8 cellular contexts compared by ENCODE assay signal in genomic region chr3:10026084-10026890, GRCh38. TPM values are rescaled to one million over a fixed set of nuclear protein-coding genes. Genes with fewer than 3 reads are reported as not detected.
DNase-seq lines count a peak whose midpoint lies in the region; ATAC-seq and TF ChIP-seq lines count a peak whose summit lies in the region.

FANCD2 (plus strand) TSS chr3:10026437; CDS start chr3:10028658, 2,221 bp downstream.

- peak; percentile 83 for DNase-seq in DMS53 (lab: John Stamatoyannopoulos, UW)
- peak; percentile 93 for DNase-seq in HuH-7 (ENCODE audit: low spot score)
- peak; percentile 91 for DNase-seq in activated T-cell treated with anti-CD3 and anti-CD28 coated beads, Interleukin-2, amount 50 U/mL, for 4 hours
- DNase-seq in stimulated activated CD8-positive, alpha-beta memory T cell treated with anti-CD3 and anti-CD28 coated beads, Interleukin-7, amount 100 ng/mL, for 24 hours (ENCODE audit: low read depth), result peak; percentile 92

- peak within 1 kb of the TSS; percentile 76 for H3K27ac ChIP-seq in muscle layer of duodenum (ENCODE audit: low read length)

- peaks cover 22% of the 10 kb centered on the region for H3K4me1 Mint-ChIP-seq in activated T-cell treated with anti-CD3 and anti-CD28 coated beads, Interleukin-2, amount 50 U/mL, for 4 hours (ENCODE audit: low read depth)

- ATAC-seq in GM21526 (IDR thresholded peaks at IDR 0.05; ENCODE audit: low FRiP score, unreplicated experiment) (peak; percentile 71), esophagus mucosa (peak; percentile 94)
- ATAC-seq in activated T-cell treated with anti-CD3 and anti-CD28 coated beads, Interleukin-2, amount 50 U/mL, for 4 hours, result peak; percentile 94 to 95

- peaks cover 13% of the 10 kb centered on the region for H3K36me3 Mint-ChIP-seq in activated T-cell treated with anti-CD3 and anti-CD28 coated beads, Interleukin-2, amount 50 U/mL, for 4 hours (ENCODE audit: insufficient read depth)

- no peaks in the 10 kb centered on the region for H3K27me3 Mint-ChIP-seq in activated T-cell treated with anti-CD3 and anti-CD28 coated beads, Interleukin-2, amount 50 U/mL, for 4 hours (ENCODE audit: low read depth)

- no peaks in the 10 kb centered on the region for H3K9me3 ChIP-seq in muscle layer of duodenum (ENCODE audit: control insufficient read depth in 1 of 2, low read length in 2 of 2)

- peaks cover 20 to 21% of the 10 kb centered on the region in 2 donors for H3K36me3 ChIP-seq in muscle layer of duodenum (ENCODE audit: control insufficient read depth in 1 of 2, insufficient read depth in 2 of 2, low read length in 2 of 2)

- no peaks in the 10 kb centered on the region for H3K9me3 Mint-ChIP-seq in activated T-cell treated with anti-CD3 and anti-CD28 coated beads, Interleukin-2, amount 50 U/mL, for 4 hours

- peaks cover 0 to 27% of the 10 kb centered on the region in 2 donors for H3K4me1 ChIP-seq in muscle layer of duodenum (ENCODE audit: control insufficient read depth in 1 of 2, insufficient read depth in 2 of 2, low read length in 2 of 2)

- H3K4me3 ChIP-seq in muscle layer of duodenum (ENCODE audit: low read depth in 1 of 2, low read length in 2 of 2), result peak within 1 kb of the TSS; percentile 88 to 98

- H3K4me3 Mint-ChIP-seq in activated T-cell treated with anti-CD3 and anti-CD28 coated beads, Interleukin-2, amount 50 U/mL, for 4 hours, result peak within 1 kb of the TSS; percentile 97

- no peaks in the 10 kb centered on the region for H3K27me3 ChIP-seq in muscle layer of duodenum (ENCODE audit: low read depth, low read length)

TF ChIP-seq in PFSK-1, 5 proteins besides CTCF, POLR2A, EP300 and RAD21:
- TF ChIP-seq SIN3A (IDR thresholded peaks at IDR 0.05; ENCODE audit: borderline replicate concordance, insufficient read depth, low read length) (peak; percentile 99), REST (IDR thresholded peaks at IDR 0.05; ENCODE audit: insufficient read depth in 1 of 2, low read depth in 2 of 2, low read length in 2 of 2) (0 out of 4 replicates have a peak, but pooled peaks of 1 of the 2 experiments have one; percentile 9), TAF1 (IDR thresholded peaks at IDR 0.05; ENCODE audit: borderline replicate concordance, insufficient read depth, low read length) (peak; percentile 61; the same call in 1 of the 2 replicates), FOXP2 (optimal IDR thresholded peaks at IDR 0.05; ENCODE audit: borderline replicate concordance, extremely low read depth, extremely low read length, insufficient read depth) (peak; percentile 60), POLR2AphosphoS5 (IDR thresholded peaks at IDR 0.05; ENCODE audit: low read depth, low read length) (peak; percentile 81)

RNA-seq across cellular contexts. Expression of gene FANCD2, which starts in this region (rescaled TPM):
- 10.0 TPM for polyA plus RNA-seq in PFSK-1 (2012; ENCODE audit: insufficient read length, low read depth)
- total RNA-seq in activated T-cell treated with anti-CD3 and anti-CD28 coated beads, Interleukin-2, amount 50 U/mL, for 4 hours, result 10 to 100 TPM; 33.8 to 34.8 (median 34.5) TPM
- 12.5 TPM for total RNA-seq in esophagus mucosa

Comparison
In these comparisons a context has a peak if more than half of its experiments do, and no peak if none do; other contexts are left out.
1. Peak in every context shown above with its lines: DNase-seq, ATAC-seq, H3K4me3 ChIP-seq and H3K27ac ChIP-seq.